Comparison of ENCODE assay signal across 8 cellular contexts in the genomic region with DNA sequence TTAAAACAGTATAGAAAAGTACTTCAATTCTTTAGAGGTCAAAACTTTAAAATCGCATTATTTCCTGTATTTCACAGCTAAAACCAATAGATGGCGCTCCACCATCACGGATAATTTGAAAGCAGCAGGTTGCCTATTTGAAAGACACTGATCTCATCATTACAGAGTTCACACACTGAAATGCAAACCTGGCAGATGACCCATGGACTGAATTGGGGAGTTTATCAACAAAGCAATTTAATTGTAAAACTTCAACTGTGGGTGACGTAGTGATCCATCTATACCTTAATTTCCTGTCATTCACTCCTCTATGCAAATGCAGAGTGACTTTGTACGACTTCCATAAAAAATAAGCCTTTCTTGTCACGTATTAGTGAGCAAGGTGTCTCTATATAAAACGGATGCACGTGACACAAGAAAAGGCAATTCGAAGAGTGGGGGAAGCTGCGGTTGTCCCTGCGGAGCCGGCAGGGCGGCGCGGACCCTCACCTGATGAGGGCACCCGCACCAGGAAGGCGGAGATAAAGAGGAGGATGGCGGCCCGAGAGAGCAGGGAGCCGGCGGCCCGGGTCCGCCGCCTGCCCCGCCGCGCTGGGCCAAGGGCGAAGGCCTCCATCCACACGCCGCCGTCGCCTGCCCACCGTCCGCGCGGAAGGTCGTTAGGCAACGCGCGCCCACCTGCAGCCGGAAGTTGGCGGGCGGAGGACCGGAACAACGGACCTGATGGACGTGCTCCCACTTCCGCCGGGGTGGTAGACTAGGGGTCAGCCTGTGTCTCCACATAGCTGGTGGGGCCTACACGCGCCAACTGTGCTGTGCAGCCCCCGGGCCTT.
A peak's percentile ranks its signal among the peaks of the same experiment; 100 is the strongest.
DNase-seq lines count a peak whose midpoint lies in the region; ATAC-seq lines count a peak whose summit lies in the region.

A gene with protein sequence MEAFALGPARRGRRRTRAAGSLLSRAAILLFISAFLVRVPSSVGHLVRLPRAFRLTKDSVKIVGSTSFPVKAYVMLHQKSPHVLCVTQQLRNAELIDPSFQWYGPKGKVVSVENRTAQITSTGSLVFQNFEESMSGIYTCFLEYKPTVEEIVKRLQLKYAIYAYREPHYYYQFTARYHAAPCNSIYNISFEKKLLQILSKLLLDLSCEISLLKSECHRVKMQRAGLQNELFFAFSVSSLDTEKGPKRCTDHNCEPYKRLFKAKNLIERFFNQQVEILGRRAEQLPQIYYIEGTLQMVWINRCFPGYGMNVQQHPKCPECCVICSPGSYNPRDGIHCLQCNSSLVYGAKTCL (minus strand): TSS at position 668 of the 833 bp plus-strand sequence. CDS start 52 bp downstream, at position 616.

- peak within 1 kb of the TSS; percentile 82 for H3K27ac Mint-ChIP-seq in effector memory CD8-positive, alpha-beta T cell

- H3K9me3 ChIP-seq in mucosa of rectum (ENCODE audit: control insufficient read depth in 2 of 2, low read length in 2 of 2): no peaks in the 10 kb centered on the region

- H3K4me3 ChIP-seq in mucosa of rectum (ENCODE audit: low read length in 2 of 2): peak within 1 kb of the TSS; percentile 31 to 76

- no peaks in the 10 kb centered on the region for H3K4me1 ChIP-seq in mucosa of rectum (ENCODE audit: control insufficient read depth in 2 of 2, insufficient read depth in 2 of 2, low read length in 2 of 2)

- peak within 1 kb of the TSS; percentile 86 to 87 for H3K4me3 Mint-ChIP-seq in effector memory CD8-positive, alpha-beta T cell

- H3K27me3 ChIP-seq in mucosa of rectum (ENCODE audit: control insufficient read depth in 2 of 2, insufficient read depth in 2 of 2, low read length in 2 of 2): no peaks in the 10 kb centered on the region

- H3K4me1 Mint-ChIP-seq in effector memory CD8-positive, alpha-beta T cell (ENCODE audit: low read depth in 2 of 2): peaks cover 4% of the 10 kb centered on the region in 2 donors

- H3K27me3 Mint-ChIP-seq in effector memory CD8-positive, alpha-beta T cell: peaks cover 0 to 6% of the 10 kb centered on the region in 2 donors

- no peaks in the 10 kb centered on the region for H3K9me3 Mint-ChIP-seq in effector memory CD8-positive, alpha-beta T cell

- ATAC-seq in GM18519 (IDR thresholded peaks at IDR 0.05; ENCODE audit: low FRiP score, unreplicated experiment) (peak; percentile 72), HG03045 (IDR thresholded peaks at IDR 0.05; ENCODE audit: unreplicated experiment) (peak; percentile 74)
- ATAC-seq in effector memory CD8-positive, alpha-beta T cell (replicated peaks): peak; percentile 83

- DNase-seq in AG08395 (ENCODE audit: low spot score) (peak; percentile 24), NCI-H2227 (lab: John Stamatoyannopoulos, UW; ENCODE audit: unreplicated experiment) (peak; percentile 63)
- peak; percentile 40 to 49 for DNase-seq in activated CD4-positive, alpha-beta T cell treated with anti-CD3 and anti-CD28 coated beads, Interleukin-2, amount 50 U/mL, for 24 hours (ENCODE audit: low read depth in 1 of 2, low spot score in 1 of 2)
- DNase-seq in effector memory CD8-positive, alpha-beta T cell: peak; percentile 45 to 57 (median 53)
- DNase-seq in stimulated activated naive CD4-positive, alpha-beta T cell (lab: John Stamatoyannopoulos, UW): peak; percentile 25 to 81 (median 57)

- H3K36me3 ChIP-seq in mucosa of rectum (ENCODE audit: control insufficient read depth in 2 of 2, insufficient read depth in 2 of 2, low read length in 2 of 2): no peaks in the 10 kb centered on the region

- no peak within 1 kb of the TSS for H3K27ac ChIP-seq in mucosa of rectum (ENCODE audit: low read depth in 2 of 2, low read length in 2 of 2)

- H3K36me3 Mint-ChIP-seq in effector memory CD8-positive, alpha-beta T cell (ENCODE audit: insufficient read depth): no peaks in the 10 kb centered on the region

- peak within 1 kb of the TSS in 1 of 2 donors; percentile 18 for H3K9ac ChIP-seq in mucosa of rectum (ENCODE audit: low read depth in 1 of 2, low read length in 2 of 2)
